2 cellular contexts compared by ENCODE assay signal in the genomic region with DNA sequence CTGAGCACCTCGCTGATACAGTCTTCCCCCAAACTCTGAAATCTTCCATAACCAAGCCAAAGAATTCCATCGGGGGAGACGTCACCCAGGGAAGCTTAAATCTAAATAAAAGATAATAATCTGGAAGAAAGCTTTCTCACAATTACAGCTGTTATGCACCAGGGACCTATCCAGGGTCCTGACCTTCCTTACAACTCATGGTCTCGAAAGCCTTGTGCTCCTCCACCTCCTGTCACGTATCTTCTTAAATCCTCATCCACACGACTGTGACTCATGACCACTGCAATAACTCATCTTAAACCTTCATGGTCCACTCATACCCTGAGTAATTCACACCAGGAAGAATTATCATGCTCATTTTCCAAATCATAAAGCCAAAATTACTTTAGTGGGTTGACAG.
A peak's percentile ranks its signal among the peaks of the same experiment; 100 is the strongest.
TF ChIP-seq lines count a peak whose summit lies in the region.

No MANE protein-coding gene starts in this region.

TF ChIP-seq in HCT116, 20 proteins besides CTCF, POLR2A, EP300 and RAD21 (continued from another document):
- TF ChIP-seq, protein P1, sequence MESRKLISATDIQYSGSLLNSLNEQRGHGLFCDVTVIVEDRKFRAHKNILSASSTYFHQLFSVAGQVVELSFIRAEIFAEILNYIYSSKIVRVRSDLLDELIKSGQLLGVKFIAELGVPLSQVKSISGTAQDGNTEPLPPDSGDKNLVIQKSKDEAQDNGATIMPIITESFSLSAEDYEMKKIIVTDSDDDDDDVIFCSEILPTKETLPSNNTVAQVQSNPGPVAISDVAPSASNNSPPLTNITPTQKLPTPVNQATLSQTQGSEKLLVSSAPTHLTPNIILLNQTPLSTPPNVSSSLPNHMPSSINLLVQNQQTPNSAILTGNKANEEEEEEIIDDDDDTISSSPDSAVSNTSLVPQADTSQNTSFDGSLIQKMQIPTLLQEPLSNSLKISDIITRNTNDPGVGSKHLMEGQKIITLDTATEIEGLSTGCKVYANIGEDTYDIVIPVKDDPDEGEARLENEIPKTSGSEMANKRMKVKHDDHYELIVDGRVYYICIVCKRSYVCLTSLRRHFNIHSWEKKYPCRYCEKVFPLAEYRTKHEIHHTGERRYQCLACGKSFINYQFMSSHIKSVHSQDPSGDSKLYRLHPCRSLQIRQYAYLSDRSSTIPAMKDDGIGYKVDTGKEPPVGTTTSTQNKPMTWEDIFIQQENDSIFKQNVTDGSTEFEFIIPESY (IDR thresholded peaks at IDR 0.05; ENCODE audit: extremely low read depth, insufficient replicate concordance, low read length) = no peak
- TF ChIP-seq POLR2AphosphoS5 (IDR thresholded peaks at IDR 0.05; ENCODE audit: low read depth, low read length) (no peak), EZH2 (IDR thresholded peaks at IDR 0.05) (no peak), CBX3 (IDR thresholded peaks at IDR 0.05; ENCODE audit: low read depth) (no peak)
- TF ChIP-seq, protein P2, sequence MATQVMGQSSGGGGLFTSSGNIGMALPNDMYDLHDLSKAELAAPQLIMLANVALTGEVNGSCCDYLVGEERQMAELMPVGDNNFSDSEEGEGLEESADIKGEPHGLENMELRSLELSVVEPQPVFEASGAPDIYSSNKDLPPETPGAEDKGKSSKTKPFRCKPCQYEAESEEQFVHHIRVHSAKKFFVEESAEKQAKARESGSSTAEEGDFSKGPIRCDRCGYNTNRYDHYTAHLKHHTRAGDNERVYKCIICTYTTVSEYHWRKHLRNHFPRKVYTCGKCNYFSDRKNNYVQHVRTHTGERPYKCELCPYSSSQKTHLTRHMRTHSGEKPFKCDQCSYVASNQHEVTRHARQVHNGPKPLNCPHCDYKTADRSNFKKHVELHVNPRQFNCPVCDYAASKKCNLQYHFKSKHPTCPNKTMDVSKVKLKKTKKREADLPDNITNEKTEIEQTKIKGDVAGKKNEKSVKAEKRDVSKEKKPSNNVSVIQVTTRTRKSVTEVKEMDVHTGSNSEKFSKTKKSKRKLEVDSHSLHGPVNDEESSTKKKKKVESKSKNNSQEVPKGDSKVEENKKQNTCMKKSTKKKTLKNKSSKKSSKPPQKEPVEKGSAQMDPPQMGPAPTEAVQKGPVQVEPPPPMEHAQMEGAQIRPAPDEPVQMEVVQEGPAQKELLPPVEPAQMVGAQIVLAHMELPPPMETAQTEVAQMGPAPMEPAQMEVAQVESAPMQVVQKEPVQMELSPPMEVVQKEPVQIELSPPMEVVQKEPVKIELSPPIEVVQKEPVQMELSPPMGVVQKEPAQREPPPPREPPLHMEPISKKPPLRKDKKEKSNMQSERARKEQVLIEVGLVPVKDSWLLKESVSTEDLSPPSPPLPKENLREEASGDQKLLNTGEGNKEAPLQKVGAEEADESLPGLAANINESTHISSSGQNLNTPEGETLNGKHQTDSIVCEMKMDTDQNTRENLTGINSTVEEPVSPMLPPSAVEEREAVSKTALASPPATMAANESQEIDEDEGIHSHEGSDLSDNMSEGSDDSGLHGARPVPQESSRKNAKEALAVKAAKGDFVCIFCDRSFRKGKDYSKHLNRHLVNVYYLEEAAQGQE (IDR thresholded peaks at IDR 0.05; ENCODE audit: low read depth) = peak; percentile 49
TF ChIP-seq in HCT116: peak in this region for 1.

TF ChIP-seq in K562, 482 proteins besides CTCF, POLR2A, EP300 and RAD21 (continued from another document):
- TF ChIP-seq, protein P2 (CRISPR knock-in tag; IDR thresholded peaks at IDR 0.05; ENCODE audit: low read depth) = peak; percentile 94
- no peak for TF ChIP-seq GTF2A2 (tag; IDR thresholded peaks at IDR 0.05)
